ENCODE assay signal across 14 cellular contexts in genomic region chr2:161988589-161988988, GRCh38.
DNase-seq lines count a peak whose midpoint lies in the region; ATAC-seq, FAIRE-seq and TF ChIP-seq lines count a peak whose summit lies in the region.
"Had no signal": no experiment of that assay in that cellular context is flagged by ENCODE, and none has a peak within 500 bp of the region (broad histone marks: within the 10 kb centered on the region; RNA-seq: fewer than 3 reads in every experiment).

No MANE protein-coding gene starts in this region.

- no peak overlapping the region for H3K27ac Mint-ChIP-seq in neural progenitor cell
- no peak overlapping the region for H3K27ac Mint-ChIP-seq in stimulated activated naive CD8-positive, alpha-beta T cell treated with anti-CD3 and anti-CD28 coated beads, Interleukin-15, amount 100 ng/mL, for 72 hours

- H3K36me3 ChIP-seq in GM12878 (ENCODE audit: control insufficient read depth in 2 of 2, insufficient read depth in 2 of 2, low read length in 1 of 2) (no peaks in the 10 kb centered on the region), neural progenitor cell (no peaks in the 10 kb centered on the region), vagina (no peaks in the 10 kb centered on the region), upper lobe of right lung (no peaks in the 10 kb centered on the region)

- H3K27me3 Mint-ChIP-seq in neural progenitor cell (ENCODE audit: insufficient read depth, low read depth) = peaks cover 4% of the 10 kb centered on the region
- H3K27me3 Mint-ChIP-seq in stimulated activated naive CD8-positive, alpha-beta T cell treated with anti-CD3 and anti-CD28 coated beads, Interleukin-15, amount 100 ng/mL, for 72 hours = no peaks in the 10 kb centered on the region

- peaks cover 7% of the 10 kb centered on the region for H3K4me1 ChIP-seq in GM12878 (ENCODE audit: control insufficient read depth, insufficient read depth, low read length)
- peaks cover 9% of the 10 kb centered on the region for H3K4me1 ChIP-seq in neural progenitor cell
- peaks cover 4% of the 10 kb centered on the region for H3K4me1 ChIP-seq in vagina
- no peaks in the 10 kb centered on the region for H3K4me1 ChIP-seq in upper lobe of right lung

- CTCF ChIA-PET in GM12878 (lab: Yijun Ruan, JAX) = interaction anchor here (0.7 to 1.5 kb wide), 3 partner anchors 35 to 138 kb away, joined by 3 to 4 read pairs (median 3); no protein-coding TSS in a partner anchor

- H3K4me1 Mint-ChIP-seq in neural progenitor cell = peaks cover 10% of the 10 kb centered on the region
- peaks cover 55% of the 10 kb centered on the region for H3K4me1 Mint-ChIP-seq in stimulated activated naive CD8-positive, alpha-beta T cell treated with anti-CD3 and anti-CD28 coated beads, Interleukin-15, amount 100 ng/mL, for 72 hours

- no peak overlapping the region for H3K9ac ChIP-seq in GM12878 (ENCODE audit: control insufficient read depth, insufficient read depth, low read length)
- H3K9ac ChIP-seq in neural progenitor cell = no peak overlapping the region

- peak in 2 of 3 experiments; percentile 17 to 18; a peak in 2 of 6 replicates for TF ChIP-seq CTCF in GM12878 (IDR thresholded peaks at IDR 0.05 in 2 of 3, conservative IDR thresholded peaks at IDR 0.05 in 1 of 3; ENCODE audit: control insufficient read depth in 2 of 3, extremely low read depth in 1 of 3, insufficient read depth in 1 of 3, low read depth in 3 of 3, low read length in 3 of 3)
- peak; percentile 53 for TF ChIP-seq CTCF in neural progenitor cell (IDR thresholded peaks at IDR 0.05)
- TF ChIP-seq CTCF in vagina (IDR thresholded peaks at IDR 0.05) = no peak
- no peak for TF ChIP-seq CTCF in upper lobe of right lung (IDR thresholded peaks at IDR 0.05)

- H3K4me2 ChIP-seq in GM12878 (ENCODE audit: control insufficient read depth, insufficient read depth) = no peak overlapping the region
- no peak overlapping the region for H3K4me2 ChIP-seq in neural progenitor cell

- no peak overlapping the region for H3K4me3 Mint-ChIP-seq in neural progenitor cell
- no peak overlapping the region for H3K4me3 Mint-ChIP-seq in stimulated activated naive CD8-positive, alpha-beta T cell treated with anti-CD3 and anti-CD28 coated beads, Interleukin-15, amount 100 ng/mL, for 72 hours

- in situ Hi-C loops in GM12878 (cut with MboI) = no loop called here

- H2AFZ ChIP-seq in GM12878 (ENCODE audit: control insufficient read depth, low read depth, low read length) = no peak overlapping the region
- H2AFZ ChIP-seq in neural progenitor cell (replicated peaks) = no peak overlapping the region

- TF ChIP-seq RAD21 in GM12878 (IDR thresholded peaks at IDR 0.05; ENCODE audit: insufficient read depth, low read depth, low read length) = 0 out of 2 replicates have a peak, but pooled peaks have one; percentile 17

- H3K4me3 ChIP-seq in GM12878 (no peak overlapping the region), neural progenitor cell (no peak overlapping the region), vagina (no peak overlapping the region), upper lobe of right lung (no peak overlapping the region)

- H4K20me1 ChIP-seq in GM12878 (ENCODE audit: control insufficient read depth, insufficient read depth) (no peaks in the 10 kb centered on the region), neural progenitor cell (ENCODE audit: low read depth) (no peaks in the 10 kb centered on the region)

- SMC1A ChIA-PET in GM12878 (lab: Charles Lee; ENCODE audit: uncharacterized antibody, unreplicated experiment) = no interaction called here

- H3K36me3 Mint-ChIP-seq in neural progenitor cell = no peaks in the 10 kb centered on the region

- 100% methylated on average over 1 of the region's 1 CpG for WGBS in GM12878 (ENCODE audit: insufficient coverage, insufficient replicate concordance, low lambda C conversion rate, missing lambda C conversion rate)

- FAIRE-seq in GM12878 (lab: Jason Lieb, UNC) = no peak
- FAIRE-seq: A204.1 had no signal

- intact Hi-C loops in GM12878 (cut with micrococcal nuclease; ENCODE audit: unreplicated experiment) = no loop called here
- intact Hi-C loops in vagina (cut with DNase I) = no loop called here
- intact Hi-C loops in upper lobe of right lung (cut with DNase I) = no loop called here

- H3K27ac ChIP-seq in GM12878 (ENCODE audit: control insufficient read depth, insufficient read depth) (no peak overlapping the region), neural progenitor cell (no peak overlapping the region), vagina (no peak overlapping the region), upper lobe of right lung (no peak overlapping the region)

- no TSS peak for BruUV-seq in GM12878 (replicated peaks; lab: Mats Ljungman, UMichigan)

- H3K79me2 ChIP-seq in GM12878 (ENCODE audit: control insufficient read depth, insufficient read depth, low read length) = no peaks in the 10 kb centered on the region
- no peaks in the 10 kb centered on the region for H3K79me2 ChIP-seq in neural progenitor cell (ENCODE audit: low read depth)

- no peaks in the 10 kb centered on the region for H3K9me3 ChIP-seq in GM12878 (replicated peaks; ENCODE audit: control insufficient read depth, insufficient read depth, low read length)
- H3K9me3 ChIP-seq in neural progenitor cell (ENCODE audit: low read depth) = no peaks in the 10 kb centered on the region
- no peaks in the 10 kb centered on the region for H3K9me3 ChIP-seq in vagina
- H3K9me3 ChIP-seq in upper lobe of right lung = no peaks in the 10 kb centered on the region

- H3K9me3 Mint-ChIP-seq in neural progenitor cell = no peaks in the 10 kb centered on the region
- H3K9me3 Mint-ChIP-seq in stimulated activated naive CD8-positive, alpha-beta T cell treated with anti-CD3 and anti-CD28 coated beads, Interleukin-15, amount 100 ng/mL, for 72 hours = no peaks in the 10 kb centered on the region

- H3F3A ChIP-seq in neural progenitor cell (ENCODE audit: low read depth) = no peaks in the 10 kb centered on the region

- RAD21 ChIA-PET in GM12878 (lab: Charles Lee; ENCODE audit: unreplicated experiment) = interaction anchor here (1.0 kb wide), 1 partner anchor 138 kb away, joined by 3 read pairs; no protein-coding TSS in a partner anchor

- TF ChIP-seq POLR2A in GM12878 (IDR thresholded peaks at IDR 0.05; ENCODE audit: low read depth, low read length) = no peak
- no peak for TF ChIP-seq POLR2A in vagina (IDR thresholded peaks at IDR 0.05)

- ATAC-seq in HG02678 (IDR thresholded peaks at IDR 0.05; ENCODE audit: unreplicated experiment) (peak; percentile 37), GM12878 (peak; percentile 64), upper lobe of right lung (no peak)
- no peak for ATAC-seq in stimulated activated naive CD8-positive, alpha-beta T cell treated with anti-CD3 and anti-CD28 coated beads, Interleukin-15, amount 100 ng/mL, for 72 hours
- ATAC-seq: stimulated activated naive CD8-positive, alpha-beta T cell treated with anti-CD3 and anti-CD28 coated beads, Interleukin-15, Interleukin-2, amounts not matched to agents 100 U/mL and 50 U/mL, for 24 hours had no signal

- H3K27me3 ChIP-seq in GM12878 (replicated peaks in 1 of 2; ENCODE audit: control insufficient read depth in 2 of 2, insufficient read depth in 2 of 2, low read length in 1 of 2) = no peaks in the 10 kb centered on the region
- no peaks in the 10 kb centered on the region for H3K27me3 ChIP-seq in neural progenitor cell
- no peaks in the 10 kb centered on the region for H3K27me3 ChIP-seq in vagina
- H3K27me3 ChIP-seq in upper lobe of right lung = no peaks in the 10 kb centered on the region

- DNase-seq in NCI-H82 (lab: John Stamatoyannopoulos, UW) (peak; percentile 30), NCI-H82 treated with DMSO at 0.1 percent for 48 hours (lab: John Stamatoyannopoulos, UW; ENCODE audit: unreplicated experiment) (no peak), GM12878 (ENCODE audit: low read depth, low spot score) (no peak), neural progenitor cell (ENCODE audit: low spot score) (peak; percentile 29), vagina (ENCODE audit: extremely low spot score in 2 of 2) (no peak), upper lobe of right lung (no peak)
- no peak for DNase-seq in stimulated activated naive CD8-positive, alpha-beta T cell treated with anti-CD3 and anti-CD28 coated beads, Interleukin-15, amount 100 ng/mL, for 72 hours
- DNase-seq: central memory CD4-positive, alpha-beta T cell; DMS79; GOT3; SHP77; stimulated activated naive CD8-positive, alpha-beta T cell treated with anti-CD3 and anti-CD28 coated beads, Interleukin-15, Interleukin-2, amounts not matched to agents 100 U/mL and 50 U/mL, for 24 hours had no signal

- POLR2A ChIA-PET in GM12878 (lab: Charles Lee) = no interaction called here

- TF ChIP-seq EP300 in GM12878 (IDR thresholded peaks at IDR 0.05; ENCODE audit: borderline replicate concordance in 1 of 2, control insufficient read depth in 1 of 2, low read depth in 2 of 2, low read length in 2 of 2) = no peak

TF ChIP-seq in GM12878, 131 proteins besides CTCF, POLR2A, EP300 and RAD21 (continues in another document):
- TF ChIP-seq E4F1 (IDR thresholded peaks at IDR 0.05; ENCODE audit: borderline replicate concordance, partially characterized antibody) (no peak), HDAC2 (IDR thresholded peaks at IDR 0.05) (no peak)
- TF ChIP-seq, protein P1, sequence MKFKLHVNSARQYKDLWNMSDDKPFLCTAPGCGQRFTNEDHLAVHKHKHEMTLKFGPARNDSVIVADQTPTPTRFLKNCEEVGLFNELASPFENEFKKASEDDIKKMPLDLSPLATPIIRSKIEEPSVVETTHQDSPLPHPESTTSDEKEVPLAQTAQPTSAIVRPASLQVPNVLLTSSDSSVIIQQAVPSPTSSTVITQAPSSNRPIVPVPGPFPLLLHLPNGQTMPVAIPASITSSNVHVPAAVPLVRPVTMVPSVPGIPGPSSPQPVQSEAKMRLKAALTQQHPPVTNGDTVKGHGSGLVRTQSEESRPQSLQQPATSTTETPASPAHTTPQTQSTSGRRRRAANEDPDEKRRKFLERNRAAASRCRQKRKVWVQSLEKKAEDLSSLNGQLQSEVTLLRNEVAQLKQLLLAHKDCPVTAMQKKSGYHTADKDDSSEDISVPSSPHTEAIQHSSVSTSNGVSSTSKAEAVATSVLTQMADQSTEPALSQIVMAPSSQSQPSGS (IDR thresholded peaks at IDR 0.05; ENCODE audit: low read length) = no peak

Comparison
In these comparisons a context has a peak if more than half of its experiments do, and no peak if none do; other contexts are left out.
1. DNase-seq: peak in NCI-H82 (single experiment) and neural progenitor cell (single experiment); none in NCI-H82 treated with DMSO at 0.1 percent for 48 hours (single experiment), GM12878 (single experiment), vagina (0 of 2), stimulated activated naive CD8-positive, alpha-beta T cell treated with anti-CD3 and anti-CD28 coated beads, Interleukin-15, amount 100 ng/mL, for 72 hours (0 of 2) and upper lobe of right lung (single experiment).
2. ATAC-seq: peak in HG02678 (single experiment) and GM12878 (single experiment); none in stimulated activated naive CD8-positive, alpha-beta T cell treated with anti-CD3 and anti-CD28 coated beads, Interleukin-15, amount 100 ng/mL, for 72 hours (single experiment) and upper lobe of right lung (single experiment).
3. CTCF ChIP-seq: peak in GM12878 (2 of 3) and neural progenitor cell (single experiment); none in vagina (0 of 3) and upper lobe of right lung (single experiment).